ENCODE assay signal across 24 cellular contexts in the genomic region with DNA sequence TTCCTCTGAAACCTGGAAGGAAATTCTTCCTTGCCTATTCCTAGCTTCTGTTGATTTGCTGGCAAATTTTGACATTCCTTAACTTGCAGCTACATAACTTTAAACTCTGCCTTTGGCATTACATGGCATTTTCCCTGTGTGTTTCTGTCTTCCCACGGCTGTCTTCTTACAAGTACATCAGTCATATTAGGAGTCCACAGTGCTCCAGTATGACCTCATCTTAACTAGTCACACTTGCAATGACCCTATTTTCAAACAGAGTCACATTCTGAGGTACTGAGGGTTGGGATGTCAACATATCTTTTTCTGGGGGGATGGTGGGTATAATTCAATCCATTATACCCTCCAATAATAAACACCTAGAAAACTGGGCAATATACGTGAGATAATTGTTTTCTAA. TPM values are rescaled to one million over a fixed set of nuclear protein-coding genes. Genes with fewer than 3 reads are reported as not detected.
"Had no signal": no experiment of that assay in that cellular context is flagged by ENCODE, and none has a peak within 500 bp of the region (broad histone marks: within the 10 kb centered on the region; RNA-seq: fewer than 3 reads in every experiment).

No MANE protein-coding gene starts in this region.

- H3K36me3 ChIP-seq: esophagus squamous epithelium, uterus had no signal

- ATAC-seq: foreskin keratinocyte, left cardiac atrium, left ventricle myocardium superior, psoas muscle, sciatic nerve had no signal

- H2AFZ ChIP-seq: hepatocyte had no signal

- DNase-seq: dermis blood vessel endothelial cell; esophagus squamous epithelium; foreskin keratinocyte; head of caudate nucleus; kidney; left cardiac atrium; left ventricle myocardium superior; mesenchymal stem cell; midbrain; occipital lobe; psoas muscle; retina; stimulated activated CD4-positive, alpha-beta T cell treated with anti-CD3 and anti-CD28 coated beads, Interleukin-2, amount 100 ng/mL, for 24 hours; stimulated activated CD4-positive, alpha-beta T cell treated with anti-CD3 and anti-CD28 coated beads, Interleukin-4, amount 100 ng/mL, for 4 hours; stimulated activated naive CD4-positive, alpha-beta T cell treated with Interleukin-2 at 50 U/mL for 16 hours; uterus had no signal

- H3K27ac ChIP-seq: esophagus squamous epithelium, foreskin keratinocyte, hepatocyte, psoas muscle, skin epidermis, uterus had no signal

- H3K4me3 Mint-ChIP-seq: nephron, type B pancreatic cell had no signal

- H3K9me3 ChIP-seq: esophagus squamous epithelium, psoas muscle, uterus had no signal

- H3K79me2 ChIP-seq: hepatocyte had no signal

- H3K4me1 Mint-ChIP-seq: nephron had no signal

- H3K27ac Mint-ChIP-seq: nephron, type B pancreatic cell had no signal

- H3K9me3 Mint-ChIP-seq: type B pancreatic cell had no signal

- H3K4me3 ChIP-seq: esophagus squamous epithelium, hepatocyte, lung, psoas muscle, skin epidermis, uterus had no signal

- H3K4me1 ChIP-seq: esophagus squamous epithelium, foreskin keratinocyte, psoas muscle, uterus had no signal

- H3K4me2 ChIP-seq: hepatocyte had no signal

- H3K36me3 Mint-ChIP-seq: type B pancreatic cell had no signal

- FAIRE-seq: colon, kidney had no signal

- H3K27me3 ChIP-seq: uterus had no signal

RNA-seq across cellular contexts. Expression of a gene that starts 46.7 kb away (rescaled TPM):
- total RNA-seq: dermis blood vessel endothelial cell, epithelial cell of proximal tubule, esophagus squamous epithelium, foreskin keratinocyte, kidney, left cardiac atrium, left ventricle myocardium superior, occipital lobe, uterus had no signal
